1 cellular context compared by ENCODE assay signal in genomic region chr2:206402956-206403569, GRCh38. TPM values are rescaled to one million over a fixed set of nuclear protein-coding genes. Genes with fewer than 3 reads are reported as not detected.
"Had no signal": no experiment of that assay in that cellular context is flagged by ENCODE, and none has a peak within 500 bp of the region (broad histone marks: within the 10 kb centered on the region; RNA-seq: fewer than 3 reads in every experiment).

No MANE protein-coding gene starts in this region.

RNA-seq across cellular contexts. Expression of gene ADAM23, which starts 40.3 kb away (rescaled TPM):
- total RNA-seq: activated CD8-positive, alpha-beta T cell treated with anti-CD3 and anti-CD28 coated beads, Interleukin-2, amount 10 ng/mL, durations not matched to agents 7 days and 5 days had no signal
